Comparison of ENCODE assay signal across 17 cellular contexts in the genomic region with DNA sequence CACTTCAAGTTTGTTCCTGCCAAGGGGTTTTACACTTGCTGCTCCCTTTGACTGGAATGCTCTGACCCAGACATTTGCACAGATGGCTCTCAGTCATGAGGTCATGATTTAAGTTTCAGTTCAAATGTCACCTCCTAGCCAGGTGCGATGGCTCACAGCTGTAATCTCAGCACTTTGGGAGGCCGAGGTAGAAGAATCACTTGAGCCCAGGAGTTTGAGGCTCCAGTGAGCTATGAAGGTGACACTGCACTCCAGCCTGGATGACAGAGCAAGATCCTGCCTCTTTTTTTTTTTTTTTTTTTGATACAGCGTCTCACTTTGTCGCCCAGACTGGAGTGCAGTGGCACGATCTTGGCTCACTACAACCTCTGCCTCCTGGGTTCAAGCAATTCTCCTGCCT.
"Had no signal": no experiment of that assay in that cellular context is flagged by ENCODE, and none has a peak within 500 bp of the region (broad histone marks: within the 10 kb centered on the region; RNA-seq: fewer than 3 reads in every experiment).

No MANE protein-coding gene starts in this region.

- H3K4me1 ChIP-seq: gastrocnemius medialis, uterus had no signal

- H3K4me3 ChIP-seq: gastrocnemius medialis, lower lobe of right lung, ovary, stomach, testis, uterus had no signal

- H3K36me3 ChIP-seq: gastrocnemius medialis, heart left ventricle, lower lobe of right lung, ovary, stomach, uterus had no signal

- H3K9me3 ChIP-seq: gastrocnemius medialis, heart left ventricle, lower lobe of right lung, ovary, stomach, testis, uterus had no signal

- H3K27me3 ChIP-seq: gastrocnemius medialis, heart left ventricle, ovary, stomach, testis, uterus had no signal

- ATAC-seq: activated CD8-positive, alpha-beta memory T cell treated with anti-CD3 and anti-CD28 coated beads, Interleukin-2, amount 10 ng/mL, durations not matched to agents 7 days and 5 days; activated naive CD8-positive, alpha-beta T cell treated with anti-CD3 and anti-CD28 coated beads, Interleukin-2, amount 50 U/mL, for 24 hours; gastrocnemius medialis; heart left ventricle; lower lobe of right lung had no signal

- H3K27ac ChIP-seq: gastrocnemius medialis had no signal

- DNase-seq: activated CD4-positive, alpha-beta memory T cell treated with anti-CD3 and anti-CD28 coated beads for 36 hours; activated CD8-positive, alpha-beta memory T cell treated with anti-CD3 and anti-CD28 coated beads, Interleukin-2, amount 10 ng/mL, durations not matched to agents 7 days and 5 days; activated naive CD4-positive, alpha-beta T cell treated with anti-CD3 and anti-CD28 coated beads for 36 hours; activated naive CD8-positive, alpha-beta T cell treated with anti-CD3 and anti-CD28 coated beads, Interleukin-2, amount 50 U/mL, for 24 hours; activated T-cell treated with anti-CD3 and anti-CD28 coated beads, Interleukin-2, amount 50 U/mL, for 1 hour; aorta; erythroblast; gastrocnemius medialis; heart left ventricle; immature natural killer cell; lower lobe of right lung; stimulated activated CD4-positive, alpha-beta T cell treated with anti-CD3 and anti-CD28 coated beads, Interleukin-2, amount 100 ng/mL, for 24 hours; stomach; T1000; uterus had no signal
